10 cellular contexts compared by ENCODE assay signal in genomic region chr3:56796202-56796601, GRCh38. TPM values are rescaled to one million over a fixed set of nuclear protein-coding genes. Genes with fewer than 3 reads are reported as not detected.
DNase-seq lines count a peak whose midpoint lies in the region; TF ChIP-seq lines count a peak whose summit lies in the region.
"Had no signal": no experiment of that assay in that cellular context is flagged by ENCODE, and none has a peak within 500 bp of the region (broad histone marks: within the 10 kb centered on the region; RNA-seq: fewer than 3 reads in every experiment).

No MANE protein-coding gene starts in this region.

- intact Hi-C loops in activated T-helper 2 cell treated with anti-CD3 and anti-CD28 coated beads, Interferon-gamma antibody, Interleukin-2, Interleukin-4, amounts not matched to agents 10 μg/mL and 5 μg/mL and 100 μg/mL, durations not matched to agents 14 hours and 24 hours and 36 hours (cut with micrococcal nuclease): no loop called here
- intact Hi-C loops in head of caudate nucleus (cut with DNase I): no loop called here

- H3K4me3 ChIP-seq in fibroblast of villous mesenchyme (ENCODE audit: low read depth, low read length): peak overlapping the region; percentile 24

- peaks cover 55% of the 10 kb centered on the region for H3K36me3 Mint-ChIP-seq in activated T-helper 2 cell treated with anti-CD3 and anti-CD28 coated beads, Interferon-gamma antibody, Interleukin-2, Interleukin-4, amounts not matched to agents 10 μg/mL and 5 μg/mL and 100 μg/mL, durations not matched to agents 14 hours and 24 hours and 36 hours (ENCODE audit: low read depth)

- no peak for TF ChIP-seq CTCF in fibroblast of villous mesenchyme (IDR thresholded peaks at IDR 0.05; ENCODE audit: insufficient read depth, low read depth, low read length)

- H3K27ac Mint-ChIP-seq in activated T-helper 2 cell treated with anti-CD3 and anti-CD28 coated beads, Interferon-gamma antibody, Interleukin-2, Interleukin-4, amounts not matched to agents 10 μg/mL and 5 μg/mL and 100 μg/mL, durations not matched to agents 14 hours and 24 hours and 36 hours: peak overlapping the region; percentile 71

- H3K4me1 Mint-ChIP-seq in activated T-helper 2 cell treated with anti-CD3 and anti-CD28 coated beads, Interferon-gamma antibody, Interleukin-2, Interleukin-4, amounts not matched to agents 10 μg/mL and 5 μg/mL and 100 μg/mL, durations not matched to agents 14 hours and 24 hours and 36 hours (ENCODE audit: low read depth): peaks cover 64% of the 10 kb centered on the region

- peak; percentile 25 for DNase-seq in AG08395 (ENCODE audit: low spot score)
- DNase-seq in HCEC 1CT: peak; percentile 35
- DNase-seq in activated T-helper 2 cell treated with anti-CD3 and anti-CD28 coated beads, Interferon-gamma antibody, Interleukin-2, Interleukin-4, amounts not matched to agents 10 μg/mL and 5 μg/mL and 100 μg/mL, durations not matched to agents 14 hours and 24 hours and 36 hours (ENCODE audit: low spot score): no peak
- peak; percentile 93 for DNase-seq in fibroblast of villous mesenchyme (ENCODE audit: low read depth)
- DNase-seq in head of caudate nucleus: no peak
- DNase-seq in NCI-H524 treated with DMSO at 0.1 percent for 48 hours (lab: John Stamatoyannopoulos, UW): no peak
- no peak for DNase-seq in stimulated activated CD4-positive, alpha-beta T cell treated with anti-CD3 and anti-CD28 coated beads, Interleukin-2, amount 100 ng/mL, for 48 hours
- no peak for DNase-seq in COLO668 (lab: John Stamatoyannopoulos, UW; ENCODE audit: unreplicated experiment)
- DNase-seq: DMS153, NCI-H146 had no signal

- peaks cover 5% of the 10 kb centered on the region for H3K9me3 Mint-ChIP-seq in activated T-helper 2 cell treated with anti-CD3 and anti-CD28 coated beads, Interferon-gamma antibody, Interleukin-2, Interleukin-4, amounts not matched to agents 10 μg/mL and 5 μg/mL and 100 μg/mL, durations not matched to agents 14 hours and 24 hours and 36 hours

- H3K4me3 Mint-ChIP-seq in activated T-helper 2 cell treated with anti-CD3 and anti-CD28 coated beads, Interferon-gamma antibody, Interleukin-2, Interleukin-4, amounts not matched to agents 10 μg/mL and 5 μg/mL and 100 μg/mL, durations not matched to agents 14 hours and 24 hours and 36 hours (ENCODE audit: low read depth): no peak overlapping the region

- no peaks in the 10 kb centered on the region for H3K27me3 Mint-ChIP-seq in activated T-helper 2 cell treated with anti-CD3 and anti-CD28 coated beads, Interferon-gamma antibody, Interleukin-2, Interleukin-4, amounts not matched to agents 10 μg/mL and 5 μg/mL and 100 μg/mL, durations not matched to agents 14 hours and 24 hours and 36 hours (ENCODE audit: low read depth)

RNA-seq across cellular contexts. Expression of gene ARHGEF3, which starts 5.5 kb away (rescaled TPM):
- total RNA-seq in activated T-helper 2 cell treated with anti-CD3 and anti-CD28 coated beads, Interferon-gamma antibody, Interleukin-2, Interleukin-4, amounts not matched to agents 10 μg/mL and 5 μg/mL and 100 μg/mL, durations not matched to agents 14 hours and 24 hours and 36 hours: 38.3 and 38.6 TPM in 2 replicates
- total RNA-seq in fibroblast of villous mesenchyme: 5.5 and 6.5 TPM in 2 replicates

Comparison
In these comparisons a context has a peak if more than half of its experiments do, and no peak if none do; other contexts are left out.
1. DNase-seq: peak in AG08395 (single experiment), HCEC 1CT (single experiment) and fibroblast of villous mesenchyme (single experiment); none in activated T-helper 2 cell treated with anti-CD3 and anti-CD28 coated beads, Interferon-gamma antibody, Interleukin-2, Interleukin-4, amounts not matched to agents 10 μg/mL and 5 μg/mL and 100 μg/mL, durations not matched to agents 14 hours and 24 hours and 36 hours (single experiment), head of caudate nucleus (0 of 42), NCI-H524 treated with DMSO at 0.1 percent for 48 hours (single experiment), stimulated activated CD4-positive, alpha-beta T cell treated with anti-CD3 and anti-CD28 coated beads, Interleukin-2, amount 100 ng/mL, for 48 hours (0 of 2) and COLO668 (single experiment).